14 cellular contexts compared by ENCODE assay signal in the genomic region with DNA sequence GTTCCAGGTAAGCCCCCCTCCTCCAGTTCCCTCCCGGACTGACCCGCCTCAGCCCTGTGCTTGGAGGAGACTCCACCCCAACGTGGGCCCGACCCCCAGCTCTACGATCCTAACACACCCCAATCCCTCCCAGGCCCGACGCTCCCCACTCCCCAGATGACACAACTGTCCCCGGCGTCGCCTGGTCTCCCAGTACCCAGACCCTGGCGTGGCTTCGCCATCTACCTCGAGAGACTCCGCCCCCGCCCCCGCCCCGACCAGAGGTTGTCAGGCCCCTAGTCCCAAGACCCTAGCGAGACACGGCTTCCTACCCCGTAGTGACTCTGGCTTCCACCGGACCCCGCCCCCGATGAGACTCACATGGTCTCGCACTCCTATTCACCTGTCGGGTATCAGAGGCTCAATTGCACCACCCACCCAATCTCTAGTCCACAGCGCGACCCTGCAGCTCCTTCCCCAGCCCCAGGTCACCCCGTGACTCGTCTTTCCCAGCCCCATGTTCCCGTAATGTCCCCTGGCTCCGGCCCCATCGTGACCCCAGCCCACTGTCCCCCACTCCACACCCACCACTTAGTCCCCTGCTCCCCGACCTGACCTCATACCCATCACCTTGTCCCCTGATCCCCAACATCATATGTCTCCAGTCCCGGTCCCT. TPM values are rescaled to one million over a fixed set of nuclear protein-coding genes. Genes with fewer than 3 reads are reported as not detected.
DNase-seq lines count a peak whose midpoint lies in the region; ATAC-seq, FAIRE-seq and TF ChIP-seq lines count a peak whose summit lies in the region.
"Had no signal": no experiment of that assay in that cellular context is flagged by ENCODE, and none has a peak within 500 bp of the region (broad histone marks: within the 10 kb centered on the region; RNA-seq: fewer than 3 reads in every experiment).

No MANE protein-coding gene starts in this region.

- no peak overlapping the region for H3K27ac Mint-ChIP-seq in activated naive CD4-positive, alpha-beta T cell treated with anti-CD3 and anti-CD28 coated beads, Interleukin-2, amount 50 U/mL, for 24 hours
- H3K27ac Mint-ChIP-seq in naive thymus-derived CD4-positive, alpha-beta T cell, result peak overlapping the region in 5 of 9 donors; percentile 56 to 96 (median 74)
- H3K27ac Mint-ChIP-seq: activated naive CD4-positive, alpha-beta T cell treated with anti-CD3 and anti-CD28 coated beads, Interleukin-2, amount 50 U/mL, for 72 hours had no signal

- H3K27ac ChIP-seq in coronary artery (peak overlapping the region; percentile 91 to 95), vagina (no peak overlapping the region), PC-9 (no peak overlapping the region)
- H3K27ac ChIP-seq in naive thymus-derived CD4-positive, alpha-beta T cell (ENCODE audit: low read depth, low read length), result peak overlapping the region; percentile 86

- no peak for ATAC-seq in naive thymus-derived CD4-positive, alpha-beta T cell
- ATAC-seq: activated naive CD4-positive, alpha-beta T cell treated with anti-CD3 and anti-CD28 coated beads, Interleukin-2, amount 50 U/mL, for 72 hours had no signal

- H3K4me3 ChIP-seq in coronary artery (peak overlapping the region; percentile 71), vagina (peak overlapping the region; percentile 50 to 52), PC-9 (no peak overlapping the region)
- H3K4me3 ChIP-seq in naive thymus-derived CD4-positive, alpha-beta T cell (ENCODE audit: low read length), result no peak overlapping the region

- peaks cover 3% of the 10 kb centered on the region for H3K36me3 Mint-ChIP-seq in activated naive CD4-positive, alpha-beta T cell treated with anti-CD3 and anti-CD28 coated beads, Interleukin-2, amount 50 U/mL, for 24 hours
- H3K36me3 Mint-ChIP-seq in naive thymus-derived CD4-positive, alpha-beta T cell, result peaks cover 0 to 34% (median 25%) of the 10 kb centered on the region in 5 donors

- no peaks in the 10 kb centered on the region for H3K79me2 ChIP-seq in PC-9 (ENCODE audit: low read depth)

- peaks cover 0 to 51% (median 0%) of the 10 kb centered on the region in 3 experiments for H3K36me3 ChIP-seq in naive thymus-derived CD4-positive, alpha-beta T cell (ENCODE audit: control insufficient read depth in 2 of 3, insufficient read depth in 3 of 3, low read length in 3 of 3)
- H3K36me3 ChIP-seq in vagina (peaks cover 0 to 23% of the 10 kb centered on the region in 2 donors), PC-9 (ENCODE audit: low read depth) (no peaks in the 10 kb centered on the region)

- TF ChIP-seq POLR2A in vagina (IDR thresholded peaks at IDR 0.05), result no peak
- no peak for TF ChIP-seq POLR2A in GM12891 (IDR thresholded peaks at IDR 0.05; ENCODE audit: low read depth, low read length)

- no peak for FAIRE-seq in GM12891 (lab: Jason Lieb, UNC)
- FAIRE-seq: GM12892 had no signal

- peaks cover 71% of the 10 kb centered on the region for H3K4me1 Mint-ChIP-seq in activated naive CD4-positive, alpha-beta T cell treated with anti-CD3 and anti-CD28 coated beads, Interleukin-2, amount 50 U/mL, for 24 hours
- peaks cover 36 to 72% (median 55%) of the 10 kb centered on the region in 7 donors for H3K4me1 Mint-ChIP-seq in naive thymus-derived CD4-positive, alpha-beta T cell

- H4K20me1 ChIP-seq in PC-9 (ENCODE audit: insufficient read depth), result no peaks in the 10 kb centered on the region

- no peaks in the 10 kb centered on the region for H3K9me3 Mint-ChIP-seq in activated naive CD4-positive, alpha-beta T cell treated with anti-CD3 and anti-CD28 coated beads, Interleukin-2, amount 50 U/mL, for 24 hours
- H3K9me3 Mint-ChIP-seq in naive thymus-derived CD4-positive, alpha-beta T cell, result no peaks in the 10 kb centered on the region
- H3K9me3 Mint-ChIP-seq: activated naive CD4-positive, alpha-beta T cell treated with anti-CD3 and anti-CD28 coated beads, Interleukin-2, amount 50 U/mL, for 72 hours had no signal

- H3K4me1 ChIP-seq in naive thymus-derived CD4-positive, alpha-beta T cell (ENCODE audit: control insufficient read depth in 2 of 2, insufficient read depth in 2 of 2, low read length in 2 of 2), result peaks cover 37 to 45% of the 10 kb centered on the region in 2 donors
- H3K4me1 ChIP-seq in vagina (peaks cover 32% of the 10 kb centered on the region), PC-9 (replicated peaks; ENCODE audit: insufficient read depth) (no peaks in the 10 kb centered on the region)

- H3K27me3 Mint-ChIP-seq in activated naive CD4-positive, alpha-beta T cell treated with anti-CD3 and anti-CD28 coated beads, Interleukin-2, amount 50 U/mL, for 24 hours, result no peaks in the 10 kb centered on the region
- H3K27me3 Mint-ChIP-seq in naive thymus-derived CD4-positive, alpha-beta T cell, result no peaks in the 10 kb centered on the region

- no peaks in the 10 kb centered on the region for H3K27me3 ChIP-seq in naive thymus-derived CD4-positive, alpha-beta T cell (ENCODE audit: control insufficient read depth in 2 of 2, insufficient read depth in 2 of 2, low read length in 2 of 2)
- H3K27me3 ChIP-seq in vagina (no peaks in the 10 kb centered on the region), PC-9 (ENCODE audit: insufficient read depth, low read depth) (no peaks in the 10 kb centered on the region)

- no peaks in the 10 kb centered on the region for H3K9me2 ChIP-seq in PC-9 (ENCODE audit: insufficient read depth)

- intact Hi-C loops in naive thymus-derived CD4-positive, alpha-beta T cell (cut with micrococcal nuclease), result loop anchor here in 1 of 2 donors (10.0 kb wide), 1 partner anchor 527 kb away; the partner anchor contains the start of gene PNKP
- intact Hi-C loops in vagina (cut with DNase I), result no loop called here
- intact Hi-C loops in PC-9 (cut with micrococcal nuclease; ENCODE audit: unreplicated experiment), result loop anchor here (2.0 kb wide), 1 partner anchor 25 kb away; the partner anchor contains the start of genes DKKL1 and TEAD2

- no peaks in the 10 kb centered on the region for H3K9me3 ChIP-seq in naive thymus-derived CD4-positive, alpha-beta T cell (ENCODE audit: control insufficient read depth in 2 of 3, low read length in 3 of 3)
- H3K9me3 ChIP-seq in vagina (no peaks in the 10 kb centered on the region), PC-9 (ENCODE audit: insufficient read depth, low read depth) (no peaks in the 10 kb centered on the region)

- no TSS peak for BruUV-seq in PC-9 (replicated peaks; lab: Mats Ljungman, UMichigan)

- CTCF ChIA-PET in naive thymus-derived CD4-positive, alpha-beta T cell (lab: Charles Lee), result no interaction called here
- CTCF ChIA-PET in PC-9 (lab: Charles Lee), result interaction anchor here (0.7 kb wide), 1 partner anchor 528 kb away, joined by 13 read pairs; no protein-coding TSS in a partner anchor

- no peak for TF ChIP-seq CTCF in coronary artery (IDR thresholded peaks at IDR 0.05)
- no peak for TF ChIP-seq CTCF in vagina (IDR thresholded peaks at IDR 0.05)
- TF ChIP-seq CTCF in PC-9 (conservative IDR thresholded peaks at IDR 0.05), result no peak

- H2AFZ ChIP-seq in PC-9, result no peak overlapping the region

- H3K4me3 Mint-ChIP-seq in activated naive CD4-positive, alpha-beta T cell treated with anti-CD3 and anti-CD28 coated beads, Interleukin-2, amount 50 U/mL, for 24 hours, result peak overlapping the region; percentile 57
- peak overlapping the region in 2 of 10 donors; percentile 61 to 65 for H3K4me3 Mint-ChIP-seq in naive thymus-derived CD4-positive, alpha-beta T cell

- no peak overlapping the region for H3K4me2 ChIP-seq in PC-9

- no peaks in the 10 kb centered on the region for H3F3A ChIP-seq in PC-9 (ENCODE audit: insufficient read depth, low read depth)

- no peak for DNase-seq in activated naive CD4-positive, alpha-beta T cell (lab: John Stamatoyannopoulos, UW)
- DNase-seq in coronary artery (ENCODE audit: low spot score) (peak; percentile 75), vagina (ENCODE audit: extremely low spot score in 2 of 2) (peak in 1 of 2 donors; percentile 85), GM12891 (ENCODE audit: insufficient read length, low spot score) (no peak), occipital lobe (lab: John Stamatoyannopoulos, UW) (no peak), PC-9 (no peak)
- DNase-seq in naive thymus-derived CD4-positive, alpha-beta T cell, result no peak
- DNase-seq: NCI-H2227 treated with DMSO at 0.1 percent for 48 hours had no signal

- POLR2A ChIA-PET in naive thymus-derived CD4-positive, alpha-beta T cell (lab: Charles Lee), result no interaction called here
- POLR2A ChIA-PET in PC-9 (lab: Charles Lee; ENCODE audit: unreplicated experiment), result no interaction called here

TF ChIP-seq in GM12891, 5 proteins besides CTCF, POLR2A, EP300 and RAD21:
- TF ChIP-seq PAX5 (IDR thresholded peaks at IDR 0.05; ENCODE audit: insufficient read depth, low read length, severe bottlenecking) (no peak), POU2F2 (IDR thresholded peaks at IDR 0.05; ENCODE audit: low read depth, low read length) (no peak), TAF1 (IDR thresholded peaks at IDR 0.05; ENCODE audit: low read depth, low read length) (no peak), POLR2AphosphoS5 (IDR thresholded peaks at IDR 0.05; ENCODE audit: low read depth, low read length) (no peak)

RNA-seq across cellular contexts. Expression of gene CD37, which starts 2.9 kb away (rescaled TPM):
- 100 to 1,000 TPM; 269 to 416 (median 345) TPM for total RNA-seq in naive thymus-derived CD4-positive, alpha-beta T cell
- 100 to 1,000 TPM; 192 to 226 TPM for polyA plus RNA-seq in naive thymus-derived CD4-positive, alpha-beta T cell
- total RNA-seq in vagina (22.1 TPM), occipital lobe (1.1 TPM), PC-9 (2021) (not detected in 2 replicates)
- polyA plus RNA-seq in GM12891 (2012; ENCODE audit: low read depth, missing spikeins), result 294 TPM
- total RNA-seq: fibroblast of lung, H4 had no signal
- polyA plus RNA-seq: fibroblast of lung, neural cell had no signal

RNA-seq across cellular contexts. Expression of gene SLC6A16, which starts 13.2 kb away (rescaled TPM):
- 1 to 10 TPM; 3.6 to 6.1 (median 5.3) TPM for total RNA-seq in naive thymus-derived CD4-positive, alpha-beta T cell
- polyA plus RNA-seq in naive thymus-derived CD4-positive, alpha-beta T cell, result 1 to 10 TPM; 1.6 to 3.3 TPM
- 2.5 TPM for total RNA-seq in vagina
- 0.51 TPM for polyA plus RNA-seq in GM12891 (2012; ENCODE audit: low read depth, missing spikeins)
- total RNA-seq in occipital lobe, result not detected
- total RNA-seq in PC-9 (2021), result 0.48 and 0.61 TPM in 2 replicates
- polyA plus RNA-seq: neural cell had no signal

RNA-seq across cellular contexts. Expression of gene TEAD2, which starts 24.1 kb away (rescaled TPM):
- total RNA-seq in naive thymus-derived CD4-positive, alpha-beta T cell, result under 1 TPM in 1 of 5 experiments, not detected in 4; 0.29 TPM
- not detected for polyA plus RNA-seq in naive thymus-derived CD4-positive, alpha-beta T cell
- total RNA-seq in vagina (20.4 TPM), occipital lobe (10.0 TPM), PC-9 (2021) (55.5 and 55.6 TPM in 2 replicates)
- 0.22 TPM for polyA plus RNA-seq in GM12891 (2012; ENCODE audit: low read depth, missing spikeins)

RNA-seq across cellular contexts. Expression of gene DKKL1, which starts 25.5 kb away (rescaled TPM):
- not detected for total RNA-seq in naive thymus-derived CD4-positive, alpha-beta T cell
- polyA plus RNA-seq in naive thymus-derived CD4-positive, alpha-beta T cell, result not detected
- total RNA-seq in vagina (not detected), occipital lobe (2.2 TPM), PC-9 (2021) (0.85 TPM in 1 of 2 replicates, not detected in the other)
- not detected for polyA plus RNA-seq in GM12891 (2012; ENCODE audit: low read depth, missing spikeins)
- total RNA-seq: activated naive CD4-positive, alpha-beta T cell treated with anti-CD3 and anti-CD28 coated beads, Interleukin-2, amount 50 U/mL, for 72 hours; fibroblast of lung had no signal

RNA-seq across cellular contexts. Expression of gene KASH5, which starts 49.9 kb away (rescaled TPM):
- under 1 TPM in 3 of 5 experiments, not detected in 2; 0.27 to 0.97 (median 0.42) TPM for total RNA-seq in naive thymus-derived CD4-positive, alpha-beta T cell
- not detected for polyA plus RNA-seq in naive thymus-derived CD4-positive, alpha-beta T cell
- total RNA-seq in vagina, result not detected
- polyA plus RNA-seq in GM12891 (2012; ENCODE audit: low read depth, missing spikeins), result 0.18 TPM
- total RNA-seq in occipital lobe, result not detected
- 0.39 TPM in 1 of 2 replicates, not detected in the other for total RNA-seq in PC-9 (2021)
- total RNA-seq: fibroblast of lung, H4 had no signal
- polyA plus RNA-seq: fibroblast of lung had no signal

Comparison
In these comparisons a context has a peak if more than half of its experiments do, and no peak if none do; other contexts are left out.
1. H3K27ac ChIP-seq: peak in coronary artery (2 of 2) and naive thymus-derived CD4-positive, alpha-beta T cell (single experiment); none in vagina (single experiment) and PC-9 (single experiment).
2. H3K4me3 ChIP-seq: peak in coronary artery (single experiment) and vagina (2 of 2); none in naive thymus-derived CD4-positive, alpha-beta T cell (single experiment) and PC-9 (single experiment).
3. RNA of gene CD37, which starts 2.9 kb away (total RNA-seq): 269 to 416 TPM in naive thymus-derived CD4-positive, alpha-beta T cell; 22.1 TPM in vagina (single experiment), 1.1 TPM in occipital lobe (single experiment) and not detected in PC-9; every median in the first group is over 10 times any median in the second.